9 cellular contexts compared by ENCODE assay signal in the genomic region with DNA sequence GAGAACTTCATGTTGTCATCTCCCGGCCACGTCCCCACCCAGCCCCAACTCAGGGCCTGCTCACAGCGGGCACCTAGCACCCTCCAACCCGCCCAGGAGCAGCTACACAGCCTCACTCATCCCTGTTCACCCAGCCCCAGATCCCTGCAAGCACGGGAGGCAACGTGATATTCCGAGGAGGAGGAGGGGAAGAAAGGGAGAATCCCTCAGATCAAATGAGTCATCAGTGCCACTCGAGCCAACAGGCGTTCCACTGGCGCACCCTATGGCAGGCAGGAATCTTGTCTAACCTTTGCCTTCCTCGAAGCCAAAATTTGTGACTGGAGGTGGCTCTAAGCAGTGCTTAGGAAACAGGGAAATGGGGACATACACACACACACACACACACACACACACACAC. TPM values are rescaled to one million over a fixed set of nuclear protein-coding genes. Genes with fewer than 3 reads are reported as not detected.
DNase-seq lines count a peak whose midpoint lies in the region; ATAC-seq and TF ChIP-seq lines count a peak whose summit lies in the region.
"Had no signal": no experiment of that assay in that cellular context is flagged by ENCODE, and none has a peak within 500 bp of the region (broad histone marks: within the 10 kb centered on the region; RNA-seq: fewer than 3 reads in every experiment).

No MANE protein-coding gene starts in this region.

- no peak overlapping the region for H3K27ac Mint-ChIP-seq in stimulated activated memory B cell treated with anti-CD40 and anti-IgM and Interleukin-4, amounts not matched to agents 10 μg/mL and 1 μg/mL and 100 μg/mL, for 72 hours

- WGBS in smooth muscle cell (ENCODE audit: low lambda C conversion rate): 73% methylated on average over 11 of the region's 11 CpGs

- peak; percentile 87 for ATAC-seq in Panc1
- no peak for ATAC-seq in stimulated activated memory B cell treated with anti-CD40 and anti-IgM and Interleukin-4, amounts not matched to agents 10 μg/mL and 1 μg/mL and 100 μg/mL, for 72 hours
- no peak for ATAC-seq in Right ventricle myocardium superior (ENCODE audit: poor library complexity)

- no TSS peak for BruUV-seq in Panc1 (replicated peaks; lab: Mats Ljungman, UMichigan)

- H3K4me3 ChIP-seq in Panc1 (ENCODE audit: low read depth in 2 of 2, low read length in 2 of 2): no peak overlapping the region
- H3K4me3 ChIP-seq in fibroblast of pulmonary artery (replicated peaks; ENCODE audit: low read depth, low read length): no peak overlapping the region
- no peak overlapping the region for H3K4me3 ChIP-seq in smooth muscle cell

- H3K36me3 Mint-ChIP-seq in stimulated activated memory B cell treated with anti-CD40 and anti-IgM and Interleukin-4, amounts not matched to agents 10 μg/mL and 1 μg/mL and 100 μg/mL, for 72 hours: no peaks in the 10 kb centered on the region

- H3K36me3 ChIP-seq in Panc1 (ENCODE audit: control insufficient read depth, insufficient read depth, low read length): no peaks in the 10 kb centered on the region
- H3K36me3 ChIP-seq in smooth muscle cell (ENCODE audit: low read depth): no peaks in the 10 kb centered on the region

- in situ Hi-C loops in Panc1 (cut with HindIII; ENCODE audit: low pct_unique_long_range_greater_than_20kb, low sequenced_read_pairs): no loop called here

- no peaks in the 10 kb centered on the region for H3K4me1 Mint-ChIP-seq in stimulated activated memory B cell treated with anti-CD40 and anti-IgM and Interleukin-4, amounts not matched to agents 10 μg/mL and 1 μg/mL and 100 μg/mL, for 72 hours

- H3K9me3 Mint-ChIP-seq in stimulated activated memory B cell treated with anti-CD40 and anti-IgM and Interleukin-4, amounts not matched to agents 10 μg/mL and 1 μg/mL and 100 μg/mL, for 72 hours: peaks cover 3% of the 10 kb centered on the region

- H2AFZ ChIP-seq in smooth muscle cell (ENCODE audit: low read depth): no peak overlapping the region
- H2AFZ ChIP-seq: parathyroid adenoma had no signal

- H3K79me2 ChIP-seq in smooth muscle cell (ENCODE audit: low read depth): no peaks in the 10 kb centered on the region
- H3K79me2 ChIP-seq: parathyroid adenoma had no signal

- no peaks in the 10 kb centered on the region for H4K20me1 ChIP-seq in smooth muscle cell (ENCODE audit: low read depth)

- TF ChIP-seq CTCF in Panc1 (IDR thresholded peaks at IDR 0.05) (no peak), fibroblast of pulmonary artery (IDR thresholded peaks at IDR 0.05; ENCODE audit: low read length, missing control alignments) (no peak), smooth muscle cell (IDR thresholded peaks at IDR 0.05; ENCODE audit: borderline replicate concordance, insufficient read depth, poor library complexity, severe bottlenecking) (no peak)

- no peak overlapping the region for H3K27ac ChIP-seq in Panc1 (ENCODE audit: low read length)
- no peak overlapping the region for H3K27ac ChIP-seq in smooth muscle cell (ENCODE audit: low read depth)
- H3K27ac ChIP-seq: parathyroid adenoma had no signal

- POLR2A ChIA-PET in Panc1 (lab: Charles Lee): no interaction called here

- peak; percentile 45 for DNase-seq in HCEC 1CT
- DNase-seq in Panc1 (ENCODE audit: low read depth, low spot score): no peak
- peak; percentile 42 for DNase-seq in fibroblast of pulmonary artery (ENCODE audit: low read depth)
- peak; percentile 38 for DNase-seq in stromal cell of bone marrow (ENCODE audit: low read depth)
- no peak for DNase-seq in smooth muscle cell (lab: John Stamatoyannopoulos, UW; ENCODE audit: unreplicated experiment)
- no peak for DNase-seq in Right ventricle myocardium superior
- DNase-seq: NCI-H345 had no signal

- H3K4me1 ChIP-seq in Panc1 (ENCODE audit: control insufficient read depth, insufficient read depth, low read length) (no peaks in the 10 kb centered on the region), smooth muscle cell (ENCODE audit: low read depth) (no peaks in the 10 kb centered on the region)
- H3K4me1 ChIP-seq: parathyroid adenoma had no signal

- intact Hi-C loops in Panc1 (cut with micrococcal nuclease; ENCODE audit: unreplicated experiment): loop anchor here (10.0 kb wide), 1 partner anchor 415 kb away; no protein-coding TSS in a partner anchor
- intact Hi-C loops in Right ventricle myocardium superior (cut with DNase I): no loop called here

- H3K9me3 ChIP-seq in Panc1 (ENCODE audit: control insufficient read depth, insufficient read depth, low read depth, low read length) (no peaks in the 10 kb centered on the region), smooth muscle cell (replicated peaks; ENCODE audit: low read depth) (no peaks in the 10 kb centered on the region)

- no peaks in the 10 kb centered on the region for H3K27me3 ChIP-seq in Panc1 (ENCODE audit: control insufficient read depth, insufficient read depth, low read length)
- H3K27me3 ChIP-seq in smooth muscle cell (ENCODE audit: low read depth): peaks cover 5% of the 10 kb centered on the region

- CTCF ChIA-PET in Panc1 (lab: Charles Lee): no interaction called here

- H3K27me3 Mint-ChIP-seq in stimulated activated memory B cell treated with anti-CD40 and anti-IgM and Interleukin-4, amounts not matched to agents 10 μg/mL and 1 μg/mL and 100 μg/mL, for 72 hours: no peaks in the 10 kb centered on the region

- H3K4me3 Mint-ChIP-seq in stimulated activated memory B cell treated with anti-CD40 and anti-IgM and Interleukin-4, amounts not matched to agents 10 μg/mL and 1 μg/mL and 100 μg/mL, for 72 hours: no peak overlapping the region

- no peaks in the 10 kb centered on the region for H3F3A ChIP-seq in smooth muscle cell (ENCODE audit: low read depth)

- no peak overlapping the region for H3K4me2 ChIP-seq in smooth muscle cell

- no peak overlapping the region for H3K9ac ChIP-seq in smooth muscle cell (ENCODE audit: low read depth)
- H3K9ac ChIP-seq: parathyroid adenoma had no signal

RNA-seq across cellular contexts. Expression of a gene that starts 14.0 kb away (rescaled TPM):
- total RNA-seq in Panc1 (2021; ENCODE audit: unreplicated experiment): 27.5 TPM
- 33.3 TPM for polyA plus RNA-seq in Panc1 (2012; ENCODE audit: insufficient read length)
- 7.2 and 7.6 TPM in 2 replicates for total RNA-seq in smooth muscle cell
- 11.8 and 17.5 TPM in 2 replicates for polyA plus RNA-seq in smooth muscle cell
- 41.4 TPM for total RNA-seq in Right ventricle myocardium superior

RNA-seq across cellular contexts. Expression of a gene that starts 34.9 kb away (rescaled TPM):
- not detected for total RNA-seq in Panc1 (2021; ENCODE audit: unreplicated experiment)
- polyA plus RNA-seq in Panc1 (2012; ENCODE audit: insufficient read length): not detected
- not detected in 2 replicates for total RNA-seq in smooth muscle cell
- polyA plus RNA-seq in smooth muscle cell: not detected in 2 replicates
- not detected for total RNA-seq in Right ventricle myocardium superior

Comparison
In these comparisons a context has a peak if more than half of its experiments do, and no peak if none do; other contexts are left out.
1. DNase-seq: peak in HCEC 1CT (single experiment), fibroblast of pulmonary artery (single experiment) and stromal cell of bone marrow (single experiment); none in Panc1 (single experiment), smooth muscle cell (single experiment) and Right ventricle myocardium superior (single experiment).